In the genomic region with DNA sequence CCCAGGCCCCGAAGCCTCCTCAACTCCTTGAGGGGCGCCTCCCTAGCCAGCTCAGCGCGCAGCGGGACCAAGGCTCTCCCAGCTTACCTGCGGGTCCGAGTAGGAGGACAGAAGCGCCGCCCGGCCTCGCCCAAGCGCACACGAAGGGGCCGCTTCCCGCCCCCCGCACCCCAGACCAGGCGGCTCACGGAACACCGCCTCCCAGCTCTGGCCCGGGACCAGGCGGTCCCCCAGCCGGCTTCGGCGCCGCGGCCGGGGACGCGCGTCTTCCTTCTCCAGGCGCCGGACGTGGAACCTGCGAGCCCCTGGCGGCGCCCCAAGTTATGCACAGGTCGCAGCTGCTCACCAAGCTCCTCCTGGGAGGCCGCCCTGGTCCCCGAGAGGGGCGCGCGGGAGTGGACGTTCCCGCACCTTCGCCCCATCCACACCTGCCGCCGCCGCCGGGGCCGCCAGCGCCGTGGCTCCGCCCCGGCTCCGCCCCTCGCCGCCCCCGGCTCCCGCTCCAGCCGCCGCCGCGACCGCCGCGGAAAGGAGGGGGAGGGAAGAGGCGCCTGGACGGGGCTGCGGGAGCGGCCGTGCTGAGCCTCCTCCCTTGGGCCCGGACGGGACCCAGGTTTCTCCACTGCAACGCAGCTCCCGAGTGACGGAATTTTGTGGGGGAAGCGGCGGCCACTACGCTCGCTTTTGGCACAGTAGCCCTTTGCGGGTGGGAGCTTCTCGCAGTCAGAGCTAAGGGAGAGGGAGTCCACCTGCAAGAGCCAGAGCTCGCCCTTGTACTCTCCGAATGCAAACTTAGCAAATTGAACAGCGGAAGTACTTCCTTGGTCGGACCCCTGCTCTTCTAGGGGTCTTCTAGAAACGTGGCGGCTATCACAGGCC, we compare ENCODE assay signal across 8 cellular contexts.
DNase-seq lines count a peak whose midpoint lies in the region; ATAC-seq and TF ChIP-seq lines count a peak whose summit lies in the region.

No MANE protein-coding gene starts in this region.

- WGBS in stomach, 5 donors, result 1 to 3% (median 1%) methylated on average over 24 to 88 of the region's 88 CpGs

- peak; percentile 16 for DNase-seq in BE2C
- peak; percentile 14 for DNase-seq in KBM-7
- DNase-seq in activated CD8-positive, alpha-beta memory T cell treated with anti-CD3 and anti-CD28 coated beads, Interleukin-2, amount 50 U/mL, for 48 hours, result peak; percentile 72
- no peak for DNase-seq in epithelial cell of proximal tubule (ENCODE audit: low read depth)
- DNase-seq in myocyte (ENCODE audit: low read depth), result peak; percentile 70
- DNase-seq in stomach, result peak; percentile 79
- no peak for DNase-seq in SKM-1 (lab: John Stamatoyannopoulos, UW; ENCODE audit: unreplicated experiment)

- ATAC-seq in GM21367 (IDR thresholded peaks at IDR 0.05; ENCODE audit: unreplicated experiment), result peak; percentile 57

- TF ChIP-seq EP300 in stomach (IDR thresholded peaks at IDR 0.05), result no peak

- in situ Hi-C loops in KBM-7 (cut with MboI; ENCODE audit: low pct_unique_long_range_greater_than_20kb, low sequenced_read_pairs), result no loop called here

- H3K4me1 ChIP-seq in BE2C (no peaks in the 10 kb centered on the region), stomach (peaks cover 9 to 17% (median 13%) of the 10 kb centered on the region in 4 donors)

- no peaks in the 10 kb centered on the region for H3K9me3 ChIP-seq in BE2C
- H3K9me3 ChIP-seq in stomach, result no peaks in the 10 kb centered on the region

- peak overlapping the region; percentile 85 to 94 (median 87) for H3K27ac ChIP-seq in stomach

- H3K36me3 ChIP-seq in BE2C (no peaks in the 10 kb centered on the region), stomach (no peaks in the 10 kb centered on the region)

- intact Hi-C loops in stomach (cut with DNase I; ENCODE audit: low total_unique reads), result no loop called here

- TF ChIP-seq CTCF in BE2C (IDR thresholded peaks at IDR 0.05; ENCODE audit: low read depth, low read length) (no peak), epithelial cell of proximal tubule (conservative IDR thresholded peaks at IDR 0.05; ENCODE audit: low read depth, low read length) (no peak), stomach (IDR thresholded peaks at IDR 0.05) (no peak)

- H3K4me3 ChIP-seq in BE2C (ENCODE audit: low read depth, low read length) (peak overlapping the region; percentile 21), epithelial cell of proximal tubule (ENCODE audit: low read depth, low read length) (peak overlapping the region; percentile 70), stomach (peak overlapping the region; percentile 62 to 83 (median 66))

- TF ChIP-seq POLR2A in stomach (IDR thresholded peaks at IDR 0.05), result peak in 1 of 4 donors; percentile 45

- H3K27me3 ChIP-seq in BE2C, result peaks cover 69% of the 10 kb centered on the region
- H3K27me3 ChIP-seq in stomach, result peaks cover 0 to 57% (median 14%) of the 10 kb centered on the region in 3 donors

Comparison
In these comparisons a context has a peak if more than half of its experiments do, and no peak if none do; other contexts are left out.
1. DNase-seq: peak in BE2C (single experiment), KBM-7 (single experiment), activated CD8-positive, alpha-beta memory T cell treated with anti-CD3 and anti-CD28 coated beads, Interleukin-2, amount 50 U/mL, for 48 hours (single experiment), myocyte (single experiment) and stomach (single experiment); none in epithelial cell of proximal tubule (single experiment) and SKM-1 (single experiment).
2. Peak in every context shown above with its lines, with median percentiles within 50 percentile points of each other: H3K4me3 ChIP-seq.